Comparison of ENCODE assay signal across 8 cellular contexts in the genomic region with DNA sequence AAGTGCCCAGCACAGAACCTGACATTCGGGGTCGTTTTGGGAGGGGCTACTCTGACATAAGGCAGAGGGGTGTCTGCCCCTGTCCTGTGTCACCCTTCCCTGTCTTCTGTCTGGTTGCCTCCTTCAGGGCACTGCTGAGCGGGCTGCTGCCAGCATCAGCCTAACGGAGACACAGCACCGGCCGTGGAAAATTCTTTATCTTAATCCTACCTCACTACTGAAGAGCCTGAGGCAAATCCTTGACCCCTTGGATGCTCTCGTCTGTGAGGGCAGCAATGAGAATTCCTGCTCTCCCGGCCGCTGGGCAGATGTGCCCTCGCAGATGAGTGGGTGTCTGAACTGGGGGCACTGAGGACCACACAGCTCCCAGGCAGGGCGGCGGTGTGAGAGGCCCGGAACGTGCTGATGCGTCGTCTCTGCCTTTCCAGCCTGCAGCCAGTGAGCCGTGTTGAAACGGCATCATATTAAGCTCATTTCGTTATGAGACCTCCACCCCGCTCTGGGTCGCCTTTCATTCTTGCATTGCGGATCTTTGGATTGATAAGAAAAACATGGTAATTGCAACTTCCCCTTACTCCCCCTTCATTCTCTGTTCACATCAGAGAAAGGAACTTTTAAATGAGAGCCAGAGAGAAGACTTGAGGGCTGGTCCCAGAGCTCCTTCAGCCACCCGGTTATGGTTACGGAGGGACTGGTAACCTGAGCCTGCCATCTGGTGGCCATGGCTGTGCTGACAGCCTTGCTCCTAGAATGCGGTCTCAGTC.
DNase-seq lines count a peak whose midpoint lies in the region; ATAC-seq and TF ChIP-seq lines count a peak whose summit lies in the region.

No MANE protein-coding gene starts in this region.

- no peak overlapping the region for H3K27ac ChIP-seq in fibroblast of lung (ENCODE audit: insufficient read depth, low read length)

- no peaks in the 10 kb centered on the region for H3K9me3 ChIP-seq in fibroblast of lung (ENCODE audit: control insufficient read depth, insufficient read depth, low read depth, low read length)

- H3K27me3 ChIP-seq in fibroblast of lung (ENCODE audit: control insufficient read depth, insufficient read depth, low read length) = peaks cover 17% of the 10 kb centered on the region

- peak overlapping the region; percentile 79 for H3K4me2 ChIP-seq in fibroblast of lung (ENCODE audit: extremely low read depth, insufficient read depth, low read length)

- DNase-seq in Calu3 = peak; percentile 85
- peak; percentile 72 for DNase-seq in HPDE6-E6E7 (ENCODE audit: extremely low spot score)
- DNase-seq in NOMO-1 treated with DMSO at 0.1 percent for 48 hours (lab: John Stamatoyannopoulos, UW; ENCODE audit: unreplicated experiment) = peak; percentile 63
- peak; percentile 62 for DNase-seq in activated T-cell treated with anti-CD3 and anti-CD28 coated beads, Interleukin-2, amount 50 U/mL, for 1 hour
- DNase-seq in fibroblast of lung (ENCODE audit: low read depth in 2 of 2) = peak; percentile 57 to 74

- no peaks in the 10 kb centered on the region for H4K20me1 ChIP-seq in fibroblast of lung (ENCODE audit: control insufficient read depth, extremely low read depth, insufficient read depth, low read length)

- H3K4me3 Mint-ChIP-seq in Calu3 (ENCODE audit: low read depth, unreplicated experiment) = peak overlapping the region; percentile 55
- peak overlapping the region; percentile 47 to 59 (median 55) for H3K4me3 Mint-ChIP-seq in nephron
- H3K4me3 Mint-ChIP-seq in stimulated activated naive CD8-positive, alpha-beta T cell treated with anti-CD3 and anti-CD28 coated beads, Interleukin-15, Interleukin-2, amounts not matched to agents 100 ng/mL and 50 ng/mL, for 24 hours = peak overlapping the region; percentile 58

- no peaks in the 10 kb centered on the region for H3K9me3 Mint-ChIP-seq in Calu3 (ENCODE audit: low read depth, unreplicated experiment)
- H3K9me3 Mint-ChIP-seq in nephron = no peaks in the 10 kb centered on the region
- no peaks in the 10 kb centered on the region for H3K9me3 Mint-ChIP-seq in stimulated activated naive CD8-positive, alpha-beta T cell treated with anti-CD3 and anti-CD28 coated beads, Interleukin-15, Interleukin-2, amounts not matched to agents 100 ng/mL and 50 ng/mL, for 24 hours

- H3K27me3 Mint-ChIP-seq in Calu3 (ENCODE audit: unreplicated experiment) (peaks cover 45% of the 10 kb centered on the region), nephron (ENCODE audit: low read depth) (peaks cover 69% of the 10 kb centered on the region)
- peaks cover 57% of the 10 kb centered on the region for H3K27me3 Mint-ChIP-seq in stimulated activated naive CD8-positive, alpha-beta T cell treated with anti-CD3 and anti-CD28 coated beads, Interleukin-15, Interleukin-2, amounts not matched to agents 100 ng/mL and 50 ng/mL, for 24 hours

- H3K4me1 Mint-ChIP-seq in Calu3 (ENCODE audit: low read depth, unreplicated experiment) (peaks cover 26% of the 10 kb centered on the region), nephron (peaks cover 9% of the 10 kb centered on the region)
- H3K4me1 Mint-ChIP-seq in stimulated activated naive CD8-positive, alpha-beta T cell treated with anti-CD3 and anti-CD28 coated beads, Interleukin-15, Interleukin-2, amounts not matched to agents 100 ng/mL and 50 ng/mL, for 24 hours (ENCODE audit: low read depth) = peaks cover 22% of the 10 kb centered on the region

- ATAC-seq in GM21367 (IDR thresholded peaks at IDR 0.05; ENCODE audit: unreplicated experiment) = peak; percentile 83

- H3K36me3 Mint-ChIP-seq in Calu3 (ENCODE audit: insufficient read depth, unreplicated experiment) (no peaks in the 10 kb centered on the region), nephron (ENCODE audit: low read depth) (no peaks in the 10 kb centered on the region)
- no peaks in the 10 kb centered on the region for H3K36me3 Mint-ChIP-seq in stimulated activated naive CD8-positive, alpha-beta T cell treated with anti-CD3 and anti-CD28 coated beads, Interleukin-15, Interleukin-2, amounts not matched to agents 100 ng/mL and 50 ng/mL, for 24 hours (ENCODE audit: low read depth)

- no peak overlapping the region for H3K27ac Mint-ChIP-seq in Calu3 (ENCODE audit: unreplicated experiment)
- H3K27ac Mint-ChIP-seq in nephron = peak overlapping the region in 1 of 3 experiments; percentile 1
- H3K27ac Mint-ChIP-seq in stimulated activated naive CD8-positive, alpha-beta T cell treated with anti-CD3 and anti-CD28 coated beads, Interleukin-15, Interleukin-2, amounts not matched to agents 100 ng/mL and 50 ng/mL, for 24 hours = no peak overlapping the region

- peak; percentile 72 for TF ChIP-seq CTCF in Calu3 (IDR thresholded peaks at IDR 0.05; ENCODE audit: unreplicated experiment)
- TF ChIP-seq CTCF in fibroblast of lung (conservative IDR thresholded peaks at IDR 0.05 in 1 of 2, IDR thresholded peaks at IDR 0.05 in 1 of 2; ENCODE audit: low read depth in 1 of 2, low read length in 2 of 2) = peak; percentile 84 to 98
- peak; percentile 90 to 92 (median 91) for TF ChIP-seq CTCF in nephron (IDR thresholded peaks at IDR 0.05; ENCODE audit: unreplicated experiment in 3 of 3)

- H3K79me2 ChIP-seq in fibroblast of lung (ENCODE audit: control insufficient read depth, insufficient read depth, low read length) = no peaks in the 10 kb centered on the region

- BruUV-seq in Calu3 (replicated peaks; lab: Mats Ljungman, UMichigan) = no TSS peak

- no peak overlapping the region for H2AFZ ChIP-seq in fibroblast of lung (ENCODE audit: low read length)

- CTCF ChIA-PET in Calu3 (lab: Charles Lee) = interaction anchor here (0.6 to 3.4 kb wide), 30 partner anchors 8 to 547 kb away, joined by 3 to 85 read pairs (median 4); partner anchors contain the start of genes FOXD2, PDZK1IP1 and STIL

- H3K9ac ChIP-seq in fibroblast of lung (ENCODE audit: insufficient read depth, low read length) = no peak overlapping the region

- intact Hi-C loops in Calu3 (cut with micrococcal nuclease; ENCODE audit: unreplicated experiment) = loop anchor here (1.0 to 2.0 kb wide), 3 partner anchors 199 to 338 kb away; no protein-coding TSS in a partner anchor

- no peaks in the 10 kb centered on the region for H3K36me3 ChIP-seq in fibroblast of lung (ENCODE audit: control insufficient read depth, insufficient read depth, low read length)

- H3K4me3 ChIP-seq in fibroblast of lung (replicated peaks in 1 of 4; ENCODE audit: control extremely low read depth in 1 of 4, insufficient read depth in 1 of 4, low read depth in 3 of 4, low read length in 4 of 4) = peak overlapping the region in 2 of 4 experiments; percentile 8 to 15

- H3K4me1 ChIP-seq in fibroblast of lung (ENCODE audit: control insufficient read depth, extremely low read depth, insufficient read depth, low read length) = no peaks in the 10 kb centered on the region
